ENCODE assay signal across 11 cellular contexts in the genomic region with DNA sequence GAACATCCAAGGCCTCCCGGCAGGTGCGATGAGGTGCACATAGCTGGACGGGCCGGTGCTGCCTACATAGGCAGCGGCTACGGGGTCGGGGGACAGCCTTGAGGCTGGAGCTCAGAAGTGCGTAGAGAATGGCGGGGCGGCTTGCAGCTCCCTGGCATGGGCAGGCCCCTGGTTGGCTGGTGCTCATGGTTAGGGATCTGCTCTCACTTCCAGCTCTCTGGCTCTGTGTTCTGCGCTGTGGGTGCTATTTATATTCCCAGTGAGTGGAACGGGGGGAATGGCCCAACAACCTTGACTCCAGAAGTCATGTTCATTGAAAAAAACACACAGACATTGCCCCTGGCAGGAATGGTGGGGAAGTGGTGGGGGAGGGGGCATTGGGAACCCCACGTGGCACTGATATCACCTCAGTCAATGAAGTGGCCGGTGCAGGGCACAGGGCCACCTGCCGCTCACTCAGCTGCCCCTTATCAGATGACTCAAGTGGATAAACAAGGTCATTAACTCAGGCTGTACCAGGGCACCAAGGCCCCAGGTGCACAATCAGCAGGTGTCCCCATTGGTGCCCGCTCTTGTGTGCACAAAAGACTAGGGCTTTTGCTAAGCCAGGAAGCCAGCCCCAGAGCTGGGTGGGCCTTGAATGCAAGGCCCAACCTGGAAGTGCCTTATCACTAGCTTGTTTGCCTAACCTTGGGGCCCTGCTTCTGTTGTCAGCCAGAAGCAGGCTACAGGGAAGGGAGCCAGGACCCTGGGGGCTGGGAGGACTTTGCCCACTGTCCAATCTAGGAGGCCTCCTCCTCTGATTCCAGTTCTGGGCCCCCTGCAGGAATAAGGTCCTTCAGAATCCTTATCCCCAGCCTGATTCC. TPM values are rescaled to one million over a fixed set of nuclear protein-coding genes. Genes with fewer than 3 reads are reported as not detected.
DNase-seq lines count a peak whose midpoint lies in the region; ATAC-seq and TF ChIP-seq lines count a peak whose summit lies in the region.
"Had no signal": no experiment of that assay in that cellular context is flagged by ENCODE, and none has a peak within 500 bp of the region (broad histone marks: within the 10 kb centered on the region; RNA-seq: fewer than 3 reads in every experiment).

A gene with protein sequence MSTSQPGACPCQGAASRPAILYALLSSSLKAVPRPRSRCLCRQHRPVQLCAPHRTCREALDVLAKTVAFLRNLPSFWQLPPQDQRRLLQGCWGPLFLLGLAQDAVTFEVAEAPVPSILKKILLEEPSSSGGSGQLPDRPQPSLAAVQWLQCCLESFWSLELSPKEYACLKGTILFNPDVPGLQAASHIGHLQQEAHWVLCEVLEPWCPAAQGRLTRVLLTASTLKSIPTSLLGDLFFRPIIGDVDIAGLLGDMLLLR (minus strand): TSS at position 222 of the 866 bp plus-strand sequence. CDS start 35 bp downstream, at position 187.

- TF ChIP-seq CTCF in brain (conservative IDR thresholded peaks at IDR 0.05), result no peak

- H3K36me3 Mint-ChIP-seq in brain, result no peaks in the 10 kb centered on the region
- H3K36me3 Mint-ChIP-seq: CD4-positive, CD25-positive, alpha-beta regulatory T cell; stimulated activated memory B cell treated with anti-CD40 and anti-IgM and Interleukin-4, amounts not matched to agents 10 μg/mL and 1 μg/mL and 100 μg/mL, for 72 hours had no signal

- ATAC-seq in GM21390 (IDR thresholded peaks at IDR 0.05; ENCODE audit: unreplicated experiment) (no peak), GM18909 (IDR thresholded peaks at IDR 0.05; ENCODE audit: poor library complexity, unreplicated experiment) (no peak)
- ATAC-seq: stimulated activated memory B cell treated with anti-CD40 and anti-IgM and Interleukin-4, amounts not matched to agents 10 μg/mL and 1 μg/mL and 100 μg/mL, for 72 hours had no signal

- peak within 1 kb of the TSS; percentile 67 for H3K4me3 ChIP-seq in mucosa of stomach (ENCODE audit: low read length)

- peaks cover 55% of the 10 kb centered on the region for H3K4me1 ChIP-seq in mucosa of stomach (ENCODE audit: control insufficient read depth, insufficient read depth, low read length)

- no peaks in the 10 kb centered on the region for H3K36me3 ChIP-seq in mucosa of stomach (ENCODE audit: control insufficient read depth, insufficient read depth, low read length)

- no peaks in the 10 kb centered on the region for H3K27me3 ChIP-seq in mucosa of stomach (ENCODE audit: control insufficient read depth, insufficient read depth, low read length)

- H3K9ac ChIP-seq in mucosa of stomach (ENCODE audit: low read length), result peak within 1 kb of the TSS; percentile 93

- H3K4me3 Mint-ChIP-seq in brain, result peak within 1 kb of the TSS in 1 of 5 experiments; percentile 51
- H3K4me3 Mint-ChIP-seq: activated CD4-positive, alpha-beta memory T cell treated with anti-CD3 and anti-CD28 coated beads, Interleukin-2, amount 10 ng/mL, durations not matched to agents 7 days and 5 days; CD4-positive, CD25-positive, alpha-beta regulatory T cell; stimulated activated memory B cell treated with anti-CD40 and anti-IgM and Interleukin-4, amounts not matched to agents 10 μg/mL and 1 μg/mL and 100 μg/mL, for 72 hours had no signal

- peaks cover 11% of the 10 kb centered on the region for H3K27me3 Mint-ChIP-seq in brain

- H3K4me1 Mint-ChIP-seq in brain, result no peaks in the 10 kb centered on the region
- H3K4me1 Mint-ChIP-seq: activated CD4-positive, alpha-beta memory T cell treated with anti-CD3 and anti-CD28 coated beads, Interleukin-2, amount 10 ng/mL, durations not matched to agents 7 days and 5 days; CD4-positive, CD25-positive, alpha-beta regulatory T cell; stimulated activated memory B cell treated with anti-CD40 and anti-IgM and Interleukin-4, amounts not matched to agents 10 μg/mL and 1 μg/mL and 100 μg/mL, for 72 hours had no signal

- no peaks in the 10 kb centered on the region for H3K9me3 Mint-ChIP-seq in brain
- H3K9me3 Mint-ChIP-seq: activated CD4-positive, alpha-beta memory T cell treated with anti-CD3 and anti-CD28 coated beads, Interleukin-2, amount 10 ng/mL, durations not matched to agents 7 days and 5 days; CD4-positive, CD25-positive, alpha-beta regulatory T cell; stimulated activated memory B cell treated with anti-CD40 and anti-IgM and Interleukin-4, amounts not matched to agents 10 μg/mL and 1 μg/mL and 100 μg/mL, for 72 hours had no signal

- DNase-seq in DMS53 (lab: John Stamatoyannopoulos, UW), result peak; percentile 100
- DNase-seq in NCI-H2107 (lab: John Stamatoyannopoulos, UW), result peak; percentile 98
- no peak for DNase-seq in putamen (ENCODE audit: low spot score)
- no peak for DNase-seq in KG1 (lab: John Stamatoyannopoulos, UW)
- DNase-seq: activated CD4-positive, alpha-beta memory T cell treated with anti-CD3 and anti-CD28 coated beads, Interleukin-2, amount 10 ng/mL, durations not matched to agents 7 days and 5 days; CD4-positive, CD25-positive, alpha-beta regulatory T cell had no signal

- no peak within 1 kb of the TSS for H3K27ac Mint-ChIP-seq in brain
- H3K27ac Mint-ChIP-seq: activated CD4-positive, alpha-beta memory T cell treated with anti-CD3 and anti-CD28 coated beads, Interleukin-2, amount 10 ng/mL, durations not matched to agents 7 days and 5 days; stimulated activated memory B cell treated with anti-CD40 and anti-IgM and Interleukin-4, amounts not matched to agents 10 μg/mL and 1 μg/mL and 100 μg/mL, for 72 hours had no signal

- H3K9me3 ChIP-seq in mucosa of stomach (ENCODE audit: control insufficient read depth, low read length), result no peaks in the 10 kb centered on the region

RNA-seq across cellular contexts. Expression of the gene that starts here (rescaled TPM):
- polyA plus RNA-seq in brain (ENCODE audit: insufficient read depth, low read depth, low replicate concordance), result 28.6 TPM
- polyA plus RNA-seq: CD4-positive, CD25-positive, alpha-beta regulatory T cell had no signal

Comparison
In these comparisons a context has a peak if more than half of its experiments do, and no peak if none do; other contexts are left out.
1. DNase-seq: peak in DMS53 (single experiment) and NCI-H2107 (single experiment); none in putamen (single experiment) and KG1 (single experiment).